ENCODE assay signal across 1 cellular context in genomic region chr12:2803635-2804380, GRCh38.
TF ChIP-seq lines count a peak whose summit lies in the region.

No MANE protein-coding gene starts in this region.

TF ChIP-seq in H1, 55 proteins besides CTCF, POLR2A, EP300 and RAD21:
- no peak for TF ChIP-seq MAFK (IDR thresholded peaks at IDR 0.05; ENCODE audit: low read depth, low read length)
- TF ChIP-seq ATF3 (IDR thresholded peaks at IDR 0.05; ENCODE audit: insufficient read depth, low read depth, low read length), result no peak
- TF ChIP-seq SP1 (IDR thresholded peaks at IDR 0.05; ENCODE audit: low read depth, low read length), result peak; percentile 19; the same call in 1 of the 2 replicates
- no peak for TF ChIP-seq RNF2 (IDR thresholded peaks at IDR 0.05; ENCODE audit: borderline replicate concordance, low read depth, low read length, missing control alignments, poor library complexity, severe bottlenecking)
